In genomic region chr5:125560476-125561225, GRCh38 we compare ENCODE assay signal across 1 cellular context.
TF ChIP-seq lines count a peak whose summit lies in the region.

No MANE protein-coding gene starts in this region.

TF ChIP-seq in IMR-90, 13 proteins besides CTCF, POLR2A, EP300 and RAD21:
- TF ChIP-seq ELK1 (IDR thresholded peaks at IDR 0.05; ENCODE audit: borderline replicate concordance, low read depth, low read length) (no peak), NFE2L2 (IDR thresholded peaks at IDR 0.05; ENCODE audit: low read depth, low read length) (no peak), MAFK (IDR thresholded peaks at IDR 0.05; ENCODE audit: low read depth, low read length) (no peak), RFX5 (IDR thresholded peaks at IDR 0.05; ENCODE audit: low read depth, low read length) (no peak), CHD1 (IDR thresholded peaks at IDR 0.05; ENCODE audit: low read depth, low read length) (no peak), BHLHE40 (IDR thresholded peaks at IDR 0.05; ENCODE audit: low read depth, low read length) (no peak), FOS (IDR thresholded peaks at IDR 0.05; ENCODE audit: low read depth, low read length) (no peak), SMC3 (IDR thresholded peaks at IDR 0.05; ENCODE audit: low read depth, low read length) (no peak), USF2 (IDR thresholded peaks at IDR 0.05; ENCODE audit: low read depth, low read length) (no peak), CEBPB (IDR thresholded peaks at IDR 0.05; ENCODE audit: low read depth, low read length) (no peak), MXI1 (IDR thresholded peaks at IDR 0.05; ENCODE audit: borderline replicate concordance, low read depth, low read length) (no peak), RCOR1 (IDR thresholded peaks at IDR 0.05; ENCODE audit: insufficient replicate concordance, low read length) (no peak), MAZ (IDR thresholded peaks at IDR 0.05; ENCODE audit: borderline replicate concordance, low read depth, low read length) (no peak)
